ENCODE assay signal across 14 cellular contexts in the genomic region with DNA sequence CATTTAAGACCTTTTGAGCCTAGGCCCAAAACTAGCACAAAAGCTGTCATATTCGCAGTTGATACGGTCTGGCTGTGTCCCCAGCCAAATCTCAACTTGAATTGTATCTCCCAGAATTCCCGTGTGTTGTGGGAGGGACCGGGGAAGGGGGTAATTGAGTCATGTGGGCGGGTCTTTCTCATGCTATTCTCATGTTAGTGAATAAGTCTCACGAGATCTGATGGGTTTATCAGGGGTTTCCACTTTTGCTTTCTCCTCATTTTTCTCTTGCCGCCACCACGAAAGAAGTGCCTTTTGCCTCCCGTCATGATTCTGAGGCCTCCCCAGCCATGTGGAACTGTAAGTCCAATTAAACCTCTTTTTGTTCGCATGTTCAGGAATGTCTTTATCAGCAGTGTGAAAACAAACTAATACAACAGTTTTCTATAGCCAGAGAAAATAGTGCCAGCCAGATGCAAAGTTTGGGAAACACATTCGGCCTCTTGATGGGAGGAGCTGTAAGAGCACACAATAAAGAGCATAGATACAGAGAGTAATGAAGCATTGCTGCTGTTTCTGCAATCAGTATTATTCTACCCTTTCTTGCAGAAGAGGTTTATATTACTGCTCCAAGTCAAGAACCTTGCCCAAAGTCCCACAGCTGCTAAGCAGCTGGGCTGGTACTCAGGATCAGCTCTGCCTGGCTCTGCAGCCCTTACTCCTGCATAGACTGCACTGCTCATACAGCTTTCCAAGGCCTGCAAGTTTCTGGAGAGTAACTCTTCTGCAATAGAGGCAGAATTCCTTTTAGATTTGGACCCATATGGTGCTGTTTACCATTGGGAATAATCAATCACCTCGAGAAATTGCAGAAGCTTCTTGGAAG. TPM values are rescaled to one million over a fixed set of nuclear protein-coding genes. Genes with fewer than 3 reads are reported as not detected.
DNase-seq lines count a peak whose midpoint lies in the region; ATAC-seq, FAIRE-seq and TF ChIP-seq lines count a peak whose summit lies in the region.
"Had no signal": no experiment of that assay in that cellular context is flagged by ENCODE, and none has a peak within 500 bp of the region (broad histone marks: within the 10 kb centered on the region; RNA-seq: fewer than 3 reads in every experiment).

No MANE protein-coding gene starts in this region.

- TF ChIP-seq CTCF in K562 (IDR thresholded peaks at IDR 0.05 in 2 of 3, conservative IDR thresholded peaks at IDR 0.05 in 1 of 3; ENCODE audit: insufficient read depth in 2 of 3, low read depth in 1 of 3, low read length in 3 of 3): no peak
- TF ChIP-seq CTCF in Caco-2 (IDR thresholded peaks at IDR 0.05; ENCODE audit: insufficient read depth in 1 of 2, low read depth in 1 of 2, low read length in 1 of 2, severe bottlenecking in 1 of 2, unreplicated experiment in 1 of 2): no peak

- no peak overlapping the region for H3K4me3 Mint-ChIP-seq in activated CD4-positive, alpha-beta T cell treated with anti-CD3 and anti-CD28 coated beads for 36 hours
- H3K4me3 Mint-ChIP-seq in Caco-2 (ENCODE audit: unreplicated experiment): no peak overlapping the region
- H3K4me3 Mint-ChIP-seq: activated T-cell treated with anti-CD3 and anti-CD28 coated beads, Interleukin-2, amount 50 U/mL, for 4 hours had no signal

- peak; percentile 76 for FAIRE-seq in K562 (lab: Jason Lieb, UNC)

- peak overlapping the region; percentile 11 for H3K27ac Mint-ChIP-seq in activated CD4-positive, alpha-beta T cell treated with anti-CD3 and anti-CD28 coated beads for 36 hours
- H3K27ac Mint-ChIP-seq in Caco-2 (ENCODE audit: unreplicated experiment): no peak overlapping the region

- no peak for TF ChIP-seq RAD21 in K562 (CRISPR knock-in tag; conservative IDR thresholded peaks at IDR 0.05 in 1 of 2, IDR thresholded peaks at IDR 0.05 in 1 of 2)

- H3K4me2 ChIP-seq in K562 (ENCODE audit: insufficient read depth, low read length): peak overlapping the region; percentile 92

- H3K27me3 ChIP-seq in K562 (ENCODE audit: control insufficient read depth in 2 of 2, insufficient read depth in 2 of 2, low read length in 2 of 2) (no peaks in the 10 kb centered on the region), iPS-20b (ENCODE audit: insufficient read depth, low read length) (no peaks in the 10 kb centered on the region), stomach smooth muscle (ENCODE audit: control insufficient read depth in 1 of 2, insufficient read depth in 2 of 2, low read length in 2 of 2) (no peaks in the 10 kb centered on the region), Caco-2 (replicated peaks; ENCODE audit: control insufficient read depth, insufficient read depth, low read length) (no peaks in the 10 kb centered on the region)

- POLR2A ChIA-PET in activated CD4-positive, alpha-beta T cell treated with anti-CD3 and anti-CD28 coated beads for 36 hours (lab: Charles Lee): no interaction called here
- POLR2A ChIA-PET in K562 (lab: Yijun Ruan, JAX) (interaction anchor here (0.6 to 1.3 kb wide), 8 partner anchors 17 to 526 kb away, joined by 3 to 5 read pairs (median 4); no protein-coding TSS in a partner anchor), Caco-2 (lab: Charles Lee) (no interaction called here)

- TF ChIP-seq POLR2A in K562 (conservative IDR thresholded peaks at IDR 0.05): peak; percentile 96

- DNase-seq in activated CD4-positive, alpha-beta T cell treated with anti-CD3 and anti-CD28 coated beads for 36 hours: no peak
- no peak for DNase-seq in activated CD4-positive, alpha-beta T cell treated with anti-CD3 and anti-CD28 coated beads, Interleukin-2, amount 50 U/mL, for 1 hour
- DNase-seq in K562 (ENCODE audit: extremely low read depth in 1 of 4, low spot score in 3 of 4) (peak in 1 of 4 experiments; percentile 89), Caco-2 (no peak), Ammon's horn (ENCODE audit: low spot score) (no peak)
- DNase-seq: 8988T; activated T-cell treated with anti-CD3 and anti-CD28 coated beads, Interleukin-2, amount 50 U/mL, for 4 hours; DMS79; NCI-H345; stimulated activated CD4-positive, alpha-beta T cell treated with anti-CD3 and anti-CD28 coated beads, Interleukin-4, amount 100 ng/mL, for 1 hour had no signal

- H4K20me1 ChIP-seq in K562 (replicated peaks; ENCODE audit: control insufficient read depth, insufficient read depth, low read length): no peaks in the 10 kb centered on the region

- peaks cover 31% of the 10 kb centered on the region for H3K4me1 Mint-ChIP-seq in activated CD4-positive, alpha-beta T cell treated with anti-CD3 and anti-CD28 coated beads for 36 hours
- H3K4me1 Mint-ChIP-seq in Caco-2 (ENCODE audit: low read depth, unreplicated experiment): peaks cover 7% of the 10 kb centered on the region

- no peak for ATAC-seq in activated CD4-positive, alpha-beta T cell treated with anti-CD3 and anti-CD28 coated beads for 36 hours
- ATAC-seq in K562: peak; percentile 52
- no peak for ATAC-seq in HG02938 (IDR thresholded peaks at IDR 0.05; ENCODE audit: unreplicated experiment)
- ATAC-seq: activated T-cell treated with anti-CD3 and anti-CD28 coated beads, Interleukin-2, amount 50 U/mL, for 4 hours had no signal

- peak overlapping the region; percentile 67 for H3K4me3 ChIP-seq in K562
- H3K4me3 ChIP-seq in iPS-20b (ENCODE audit: low read length): peak overlapping the region; percentile 84
- H3K4me3 ChIP-seq in stomach smooth muscle (ENCODE audit: low read length in 2 of 2): peak overlapping the region; percentile 40 to 62
- H3K4me3 ChIP-seq in Caco-2 (ENCODE audit: low read depth, low read length): no peak overlapping the region

- H3K9me1 ChIP-seq in K562 (ENCODE audit: control insufficient read depth, insufficient read depth, low read length): no peaks in the 10 kb centered on the region

- H3K9ac ChIP-seq in K562 (ENCODE audit: insufficient read depth in 1 of 2, low read depth in 2 of 2, low read length in 2 of 2): peak overlapping the region; percentile 77 to 90
- H3K9ac ChIP-seq in iPS-20b (ENCODE audit: low read depth, low read length): peak overlapping the region; percentile 77
- H3K9ac ChIP-seq in stomach smooth muscle (ENCODE audit: low read length in 2 of 2): peak overlapping the region in 1 of 2 donors; percentile 4
- H3K9ac ChIP-seq: parathyroid adenoma had no signal

- BruUV-seq in K562 (replicated peaks; lab: Mats Ljungman, UMichigan) (TSS peak; percentile 83), Caco-2 (replicated peaks; lab: Mats Ljungman, UMichigan) (no TSS peak)

- intact Hi-C loops in activated CD4-positive, alpha-beta T cell treated with anti-CD3 and anti-CD28 coated beads for 36 hours (cut with DNase I, micrococcal nuclease): no loop called here
- intact Hi-C loops in K562 (cut with micrococcal nuclease): loop anchor here (1.0 kb wide), 1 partner anchor 41 kb away; no protein-coding TSS in a partner anchor
- intact Hi-C loops in Caco-2 (cut with micrococcal nuclease; ENCODE audit: unreplicated experiment): no loop called here

- peaks cover 25% of the 10 kb centered on the region for H3K36me3 Mint-ChIP-seq in activated CD4-positive, alpha-beta T cell treated with anti-CD3 and anti-CD28 coated beads for 36 hours (ENCODE audit: low read depth)
- peaks cover 32% of the 10 kb centered on the region for H3K36me3 Mint-ChIP-seq in Caco-2 (ENCODE audit: insufficient read depth, unreplicated experiment)

- H3K4me1 ChIP-seq in K562 (replicated peaks in 1 of 2; ENCODE audit: control insufficient read depth in 2 of 2, insufficient read depth in 2 of 2, low read length in 2 of 2) (peaks cover 6 to 15% of the 10 kb centered on the region in 2 experiments; a peak in 4 of 5 replicates), iPS-20b (ENCODE audit: insufficient read depth, low read length) (peaks cover 30% of the 10 kb centered on the region), stomach smooth muscle (ENCODE audit: control insufficient read depth, insufficient read depth, low read length) (peaks cover 9% of the 10 kb centered on the region), Caco-2 (peaks cover 16% of the 10 kb centered on the region)
- H3K4me1 ChIP-seq: parathyroid adenoma had no signal

- H3K9me3 Mint-ChIP-seq in activated CD4-positive, alpha-beta T cell treated with anti-CD3 and anti-CD28 coated beads for 36 hours (ENCODE audit: low read depth): no peaks in the 10 kb centered on the region
- H3K9me3 Mint-ChIP-seq in Caco-2 (ENCODE audit: unreplicated experiment): no peaks in the 10 kb centered on the region
- H3K9me3 Mint-ChIP-seq: activated T-cell treated with anti-CD3 and anti-CD28 coated beads, Interleukin-2, amount 50 U/mL, for 4 hours had no signal

- CTCF ChIA-PET in activated CD4-positive, alpha-beta T cell treated with anti-CD3 and anti-CD28 coated beads for 36 hours (lab: Charles Lee): interaction anchor here (0.9 to 3.7 kb wide), 3 partner anchors 28 to 172 kb away, joined by 4 to 19 read pairs (median 4); no protein-coding TSS in a partner anchor
- CTCF ChIA-PET in K562 (lab: Yijun Ruan, JAX; ENCODE audit: low intra/inter-chr PET ratio): no interaction called here
- CTCF ChIA-PET in Caco-2 (lab: Charles Lee): interaction anchor here (0.6 to 0.8 kb wide), 2 partner anchors 28 to 62 kb away, joined by 3 to 5 read pairs; no protein-coding TSS in a partner anchor

- H3K79me2 ChIP-seq in K562 (ENCODE audit: control insufficient read depth, insufficient read depth, low read length): peaks cover 61% of the 10 kb centered on the region
- H3K79me2 ChIP-seq: parathyroid adenoma had no signal

- TF ChIP-seq EP300 in K562 (IDR thresholded peaks at IDR 0.05; ENCODE audit: low read length): no peak

- in situ Hi-C loops in K562 (cut with MboI): no loop called here

- peaks cover 36% of the 10 kb centered on the region for H3K9me3 ChIP-seq in K562 (replicated peaks; ENCODE audit: control insufficient read depth, insufficient read depth, low read depth, low read length)
- no peaks in the 10 kb centered on the region; the same call in 1 of the 2 replicates for H3K9me3 ChIP-seq in iPS-20b (ENCODE audit: insufficient read depth, low read depth, low read length)
- no peaks in the 10 kb centered on the region for H3K9me3 ChIP-seq in stomach smooth muscle (ENCODE audit: control insufficient read depth in 2 of 2, low read length in 2 of 2)
- H3K9me3 ChIP-seq in Caco-2: no peaks in the 10 kb centered on the region

- 7% methylated on average over 12 of the region's 12 CpGs for WGBS in K562 (ENCODE audit: insufficient coverage, low coverage, missing lambda C conversion rate)

- H2AFZ ChIP-seq in K562 (ENCODE audit: low read depth, low read length): peak overlapping the region; percentile 75
- H2AFZ ChIP-seq: parathyroid adenoma had no signal

- H3K27ac ChIP-seq in K562 (ENCODE audit: extremely low read depth, low read depth, low read length) (peak overlapping the region; percentile 59), iPS-20b (ENCODE audit: low read length) (no peak overlapping the region), stomach smooth muscle (ENCODE audit: low read length) (no peak overlapping the region)
- H3K27ac ChIP-seq: parathyroid adenoma had no signal

- H3K36me3 ChIP-seq in K562 (ENCODE audit: control insufficient read depth, insufficient read depth, low read length) (peaks cover 59% of the 10 kb centered on the region), iPS-20b (ENCODE audit: insufficient read depth, low read depth, low read length) (peaks cover 56% of the 10 kb centered on the region), stomach smooth muscle (ENCODE audit: control insufficient read depth in 2 of 2, insufficient read depth in 2 of 2, low read length in 2 of 2) (no peaks in the 10 kb centered on the region), Caco-2 (ENCODE audit: control insufficient read depth, insufficient read depth, low read length) (peaks cover 3% of the 10 kb centered on the region)

- H3K27me3 Mint-ChIP-seq in activated CD4-positive, alpha-beta T cell treated with anti-CD3 and anti-CD28 coated beads for 36 hours: no peaks in the 10 kb centered on the region
- no peaks in the 10 kb centered on the region for H3K27me3 Mint-ChIP-seq in Caco-2 (ENCODE audit: insufficient read depth, unreplicated experiment)

RNA-seq across cellular contexts. Expression of a gene that starts 2.0 kb away (rescaled TPM):
- 10 to 100 TPM; 32.6 to 36.2 TPM for total RNA-seq in activated CD4-positive, alpha-beta T cell treated with anti-CD3 and anti-CD28 coated beads for 36 hours
- total RNA-seq in K562 (2011; cell fraction: chromatin; rRNA removed; ENCODE audit: low replicate concordance): 126 and 189 TPM in 2 replicates
- 81.4 and 87.1 TPM in 2 replicates for total RNA-seq in K562 (2011; cell fraction: nucleolus; rRNA removed)
- total RNA-seq in K562 (2011; cell fraction: nucleoplasm; rRNA removed): 129 and 187 TPM in 2 replicates
- total RNA-seq in K562 (2014; rRNA removed): 48.9 and 53.8 TPM in 2 replicates
- total RNA-seq in K562 (2014; rRNA removed; fragmentation: Illumina TruSeq; extraction: Trizol): 75.5 and 86.4 TPM in 2 replicates
- total RNA-seq in K562 (2015; rRNA removed; fragmentation: Illumina TruSeq; extraction: Trizol): 54.2 and 61.5 TPM in 2 replicates
- total RNA-seq in K562 (2021): 45.6 and 49.4 TPM in 2 replicates
- 59.7 and 62.3 TPM in 2 replicates for polyA plus RNA-seq in K562 (2011; rRNA removed)
- 17.0 and 25.9 TPM in 2 replicates for polyA plus RNA-seq in K562 (2011; cell fraction: cytosol; rRNA removed)
- 89.7 and 133 TPM in 2 replicates for polyA plus RNA-seq in K562 (2011; cell fraction: nucleus; rRNA removed)
- 29.4 and 42.9 TPM in 2 replicates for polyA plus RNA-seq in K562 (2012)
- 50.6 and 60.4 TPM in 2 replicates for polyA plus RNA-seq in K562 (2014; fragmentation: Illumina TruSeq; extraction: Trizol)
- polyA plus RNA-seq in K562 (2014; fragmentation: Nextera tagmentation; extraction: Ambion mirVana): 10 to 100 TPM; 42.1 to 55.2 TPM
- 59.0 and 67.4 TPM in 2 replicates for polyA plus RNA-seq in K562 (2014; rRNA removed)
- 57.6 and 62.2 TPM in 2 replicates for polyA minus RNA-seq in K562 (2011; rRNA and poly(A)+ RNA removed)
- polyA minus RNA-seq in K562 (2011; cell fraction: cytosol; rRNA and poly(A)+ RNA removed): 17.8 and 30.6 TPM in 2 replicates
- polyA minus RNA-seq in K562 (2011; cell fraction: nucleus; rRNA and poly(A)+ RNA removed): 86.4 and 92.7 TPM in 2 replicates
- 51.2 and 57.5 TPM in 2 replicates for total RNA-seq in Caco-2 (2022)
